In the genomic region with DNA sequence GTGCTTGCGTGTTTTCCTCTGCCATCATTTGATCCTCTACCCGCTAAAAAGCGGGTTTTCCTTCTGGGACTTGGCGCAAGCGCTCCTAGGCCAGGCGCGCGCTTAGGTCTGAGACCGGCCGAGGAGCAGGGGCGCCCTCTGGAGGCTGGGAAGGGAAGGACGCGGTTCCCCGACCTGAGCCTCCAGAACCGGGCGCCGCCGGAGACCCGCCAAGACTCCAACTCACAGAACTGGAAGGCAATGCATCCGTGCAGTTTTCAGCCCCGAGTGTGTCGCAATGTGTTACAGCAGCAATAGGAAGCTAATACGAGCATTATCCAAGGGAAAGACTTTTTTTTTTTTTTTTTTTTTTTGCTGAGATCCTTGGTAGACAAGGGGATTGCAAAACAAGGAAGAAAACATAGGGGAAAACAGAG, we compare ENCODE assay signal across 8 cellular contexts.
A peak's percentile ranks its signal among the peaks of the same experiment; 100 is the strongest.
DNase-seq lines count a peak whose midpoint lies in the region; ATAC-seq, FAIRE-seq and TF ChIP-seq lines count a peak whose summit lies in the region.

No MANE protein-coding gene starts in this region.

- H3K9ac ChIP-seq in astrocyte (ENCODE audit: low read length) (no peak overlapping the region), keratinocyte (ENCODE audit: control insufficient read depth, extremely low read depth, insufficient read depth, low read length) (no peak overlapping the region)

- FAIRE-seq in astrocyte (lab: Jason Lieb, UNC), result no peak
- no peak for FAIRE-seq in keratinocyte (lab: Jason Lieb, UNC)

- H2AFZ ChIP-seq in astrocyte (ENCODE audit: low read depth, low read length), result no peak overlapping the region
- no peak overlapping the region for H2AFZ ChIP-seq in keratinocyte (ENCODE audit: control insufficient read depth, low read length)

- in situ Hi-C loops in HAP-1 (cut with MboI; ENCODE audit: low sequenced_read_pairs), result loop anchor here (10.0 kb wide), 1 partner anchor 1151 kb away; no protein-coding TSS in a partner anchor

- H3K4me1 ChIP-seq in HAP-1 (no peaks in the 10 kb centered on the region), Peyer's patch (no peaks in the 10 kb centered on the region), astrocyte (ENCODE audit: insufficient read depth, low read length) (peaks cover 26% of the 10 kb centered on the region), keratinocyte (ENCODE audit: control insufficient read depth, extremely low read depth, insufficient read depth, low read length) (peaks cover 14% of the 10 kb centered on the region)

- H4K20me1 ChIP-seq in astrocyte (ENCODE audit: insufficient read depth, low read length) (no peaks in the 10 kb centered on the region), keratinocyte (ENCODE audit: control insufficient read depth, extremely low read depth, insufficient read depth, low read length) (no peaks in the 10 kb centered on the region)

- H3K4me2 ChIP-seq in astrocyte (ENCODE audit: low read length) (no peak overlapping the region), keratinocyte (ENCODE audit: control insufficient read depth, extremely low read depth, insufficient read depth, low read depth, low read length) (peak overlapping the region; percentile 16)

- H3K4me3 ChIP-seq in HAP-1, result no peak overlapping the region
- no peak overlapping the region for H3K4me3 ChIP-seq in Peyer's patch
- no peak overlapping the region for H3K4me3 ChIP-seq in astrocyte (ENCODE audit: insufficient read depth, low read depth, low read length)
- H3K4me3 ChIP-seq in keratinocyte (ENCODE audit: control insufficient read depth in 2 of 3, extremely low read depth in 1 of 3, insufficient read depth in 2 of 3, low read depth in 1 of 3, low read length in 3 of 3), result no peak overlapping the region

- dilution Hi-C loops in keratinocyte (cut with MboI; ENCODE audit: extremely low pct_ligation_motif_present, low sequenced_read_pairs), result no loop called here

- H3K27ac ChIP-seq in Peyer's patch, result no peak overlapping the region
- no peak overlapping the region for H3K27ac ChIP-seq in astrocyte (ENCODE audit: low read depth, low read length)
- no peak overlapping the region for H3K27ac ChIP-seq in keratinocyte (ENCODE audit: control insufficient read depth, insufficient read depth, low read length)

- 0 out of 2 replicates have a peak, but pooled peaks cover 3% of the 10 kb centered on the region for H3K27me3 ChIP-seq in HAP-1 (ENCODE audit: low read depth)
- no peaks in the 10 kb centered on the region for H3K27me3 ChIP-seq in Peyer's patch
- H3K27me3 ChIP-seq in astrocyte (ENCODE audit: insufficient read depth, low read length), result no peaks in the 10 kb centered on the region
- H3K27me3 ChIP-seq in keratinocyte (ENCODE audit: control insufficient read depth, extremely low read depth, insufficient read depth, low read length), result no peaks in the 10 kb centered on the region

- no peaks in the 10 kb centered on the region for H3K36me3 ChIP-seq in HAP-1 (replicated peaks)
- no peaks in the 10 kb centered on the region for H3K36me3 ChIP-seq in Peyer's patch
- no peaks in the 10 kb centered on the region for H3K36me3 ChIP-seq in astrocyte (ENCODE audit: insufficient read depth, low read length)
- no peaks in the 10 kb centered on the region for H3K36me3 ChIP-seq in keratinocyte (ENCODE audit: control insufficient read depth in 2 of 2, extremely low read depth in 1 of 2, insufficient read depth in 2 of 2, low read length in 2 of 2)

- no peaks in the 10 kb centered on the region for H3K36me3 Mint-ChIP-seq in astrocyte (ENCODE audit: low read depth, unreplicated experiment)

- no peaks in the 10 kb centered on the region for H3K9me1 ChIP-seq in keratinocyte (ENCODE audit: control insufficient read depth, extremely low read depth, insufficient read depth, low read length)

- H3K4me1 Mint-ChIP-seq in astrocyte (ENCODE audit: low read depth, unreplicated experiment), result peaks cover 10% of the 10 kb centered on the region

- no peak for ATAC-seq in HG02678 (IDR thresholded peaks at IDR 0.05; ENCODE audit: unreplicated experiment)

- peak in 5 of 6 experiments; percentile 10 to 73 (median 71) for TF ChIP-seq CTCF in Peyer's patch (IDR thresholded peaks at IDR 0.05)
- peak; percentile 34 for TF ChIP-seq CTCF in astrocyte (IDR thresholded peaks at IDR 0.05; ENCODE audit: insufficient read depth, low read depth, low read length)
- peak; percentile 67 to 95 (median 77) for TF ChIP-seq CTCF in keratinocyte (optimal IDR thresholded peaks at IDR 0.05 in 1 of 3, IDR thresholded peaks at IDR 0.05 in 1 of 3, conservative IDR thresholded peaks at IDR 0.05 in 1 of 3; ENCODE audit: extremely low read depth in 1 of 3, insufficient read depth in 2 of 3, low read length in 3 of 3)

- H3K9me3 ChIP-seq in HAP-1 (no peaks in the 10 kb centered on the region), Peyer's patch (no peaks in the 10 kb centered on the region), astrocyte (ENCODE audit: insufficient read depth, low read depth, low read length) (no peaks in the 10 kb centered on the region), keratinocyte (ENCODE audit: control insufficient read depth, low read depth, low read length) (no peaks in the 10 kb centered on the region)

- DNase-seq in DMS53 (lab: John Stamatoyannopoulos, UW) (peak; percentile 73), HAP-1 (ENCODE audit: low spot score in 2 of 2) (peak; percentile 46 to 79), Peyer's patch (peak in 2 of 3 donors; percentile 67 to 75), astrocyte (ENCODE audit: low read depth) (no peak), keratinocyte (ENCODE audit: low read depth, low spot score) (no peak), NCI-H510A treated with DMSO at 0.1 percent for 48 hours (lab: John Stamatoyannopoulos, UW) (no peak)
- peak; percentile 30 to 39 for DNase-seq in stimulated activated CD8-positive, alpha-beta memory T cell treated with anti-CD3 and anti-CD28 coated beads, Interleukin-2, amount 100 ng/mL, for 48 hours (ENCODE audit: low read depth in 2 of 2)

- peak overlapping the region; percentile 67 for H3K27ac Mint-ChIP-seq in astrocyte (ENCODE audit: unreplicated experiment)

- no peaks in the 10 kb centered on the region for H3K9me3 Mint-ChIP-seq in astrocyte (ENCODE audit: unreplicated experiment)

- no peak for TF ChIP-seq POLR2A in Peyer's patch (IDR thresholded peaks at IDR 0.05)

- H3K4me3 Mint-ChIP-seq in astrocyte (ENCODE audit: unreplicated experiment), result peak overlapping the region; percentile 69

- peaks cover 3% of the 10 kb centered on the region for H3K27me3 Mint-ChIP-seq in astrocyte (ENCODE audit: low read depth, unreplicated experiment)

- H3K79me2 ChIP-seq in astrocyte (ENCODE audit: insufficient read depth, low read length) (no peaks in the 10 kb centered on the region), keratinocyte (ENCODE audit: control insufficient read depth, insufficient read depth, low read length) (no peaks in the 10 kb centered on the region)

Comparison
In these comparisons a context has a peak if more than half of its experiments do, and no peak if none do; other contexts are left out.
1. DNase-seq: peak in DMS53 (single experiment), HAP-1 (2 of 2), Peyer's patch (2 of 3) and stimulated activated CD8-positive, alpha-beta memory T cell treated with anti-CD3 and anti-CD28 coated beads, Interleukin-2, amount 100 ng/mL, for 48 hours (2 of 2); none in astrocyte (single experiment), keratinocyte (single experiment) and NCI-H510A treated with DMSO at 0.1 percent for 48 hours (single experiment).
2. Peak in every context shown above with its lines, with median percentiles within 50 percentile points of each other: CTCF ChIP-seq.